ENCODE assay signal across 1 cellular context in genomic region chr17:28569446-28569845, GRCh38.
TF ChIP-seq lines count a peak whose summit lies in the region.

No MANE protein-coding gene starts in this region.

TF ChIP-seq in WTC11, 78 proteins besides CTCF, POLR2A, EP300 and RAD21 (continued from another document):
- TF ChIP-seq FOXP4 (CRISPR knock-in tag; IDR thresholded peaks at IDR 0.05): no peak
- no peak for TF ChIP-seq PRRX2 (CRISPR knock-in tag; IDR thresholded peaks at IDR 0.05)
- no peak for TF ChIP-seq TP53 (CRISPR knock-in tag; IDR thresholded peaks at IDR 0.05)
- no peak for TF ChIP-seq HMGXB4 (CRISPR knock-in tag; IDR thresholded peaks at IDR 0.05)
- no peak for TF ChIP-seq MAX (CRISPR knock-in tag; IDR thresholded peaks at IDR 0.05)
- no peak for TF ChIP-seq E2F4 (CRISPR knock-in tag; IDR thresholded peaks at IDR 0.05; ENCODE audit: borderline replicate concordance, low read depth)
- no peak for TF ChIP-seq EMX1 (CRISPR knock-in tag; IDR thresholded peaks at IDR 0.05)
- no peak for TF ChIP-seq ZNF512 (CRISPR knock-in tag; IDR thresholded peaks at IDR 0.05; ENCODE audit: borderline replicate concordance)
- no peak for TF ChIP-seq AR (CRISPR knock-in tag; IDR thresholded peaks at IDR 0.05)
- TF ChIP-seq MXD4 (CRISPR knock-in tag; IDR thresholded peaks at IDR 0.05; ENCODE audit: borderline replicate concordance): no peak
- TF ChIP-seq ZBTB21 (CRISPR knock-in tag; IDR thresholded peaks at IDR 0.05; ENCODE audit: borderline replicate concordance): no peak
TF ChIP-seq in WTC11: peak in this region for 0.
